ENCODE assay signal across 8 cellular contexts in genomic region chr14:105092124-105092911, GRCh38. TPM values are rescaled to one million over a fixed set of nuclear protein-coding genes. Genes with fewer than 3 reads are reported as not detected.
DNase-seq lines count a peak whose midpoint lies in the region; ATAC-seq and TF ChIP-seq lines count a peak whose summit lies in the region.

No MANE protein-coding gene starts in this region.

- H3K36me3 ChIP-seq in Caco-2 (ENCODE audit: control insufficient read depth, insufficient read depth, low read length): no peaks in the 10 kb centered on the region
- H3K36me3 ChIP-seq in muscle layer of duodenum (ENCODE audit: control insufficient read depth in 1 of 2, insufficient read depth in 2 of 2, low read length in 2 of 2): no peaks in the 10 kb centered on the region

- DNase-seq in Caco-2 (peak; percentile 41 to 60), NCI-H2227 treated with DMSO at 0.1 percent for 48 hours (lab: John Stamatoyannopoulos, UW) (peak; percentile 56), coronary artery (ENCODE audit: low spot score) (no peak), left lobe of liver (ENCODE audit: low spot score) (no peak), NCI-H1048 (lab: John Stamatoyannopoulos, UW) (no peak)

- intact Hi-C loops in Caco-2 (cut with micrococcal nuclease; ENCODE audit: unreplicated experiment): no loop called here

- H3K4me3 Mint-ChIP-seq in Caco-2 (ENCODE audit: unreplicated experiment): peak overlapping the region; percentile 93

- no peaks in the 10 kb centered on the region for H3K9me3 Mint-ChIP-seq in Caco-2 (ENCODE audit: unreplicated experiment)

- POLR2A ChIA-PET in Caco-2 (lab: Charles Lee): no interaction called here

- CTCF ChIA-PET in Caco-2 (lab: Charles Lee): interaction anchor here (0.6 to 1.1 kb wide), 3 partner anchors 48 to 77 kb away, joined by 3 read pairs; no protein-coding TSS in a partner anchor

- ATAC-seq in left lobe of liver (no peak), HG03025 (IDR thresholded peaks at IDR 0.05; ENCODE audit: low FRiP score, unreplicated experiment) (no peak), GM21723 (IDR thresholded peaks at IDR 0.05; ENCODE audit: unreplicated experiment) (no peak)

- peaks cover 35% of the 10 kb centered on the region for H3K36me3 Mint-ChIP-seq in Caco-2 (ENCODE audit: insufficient read depth, unreplicated experiment)

- H3K4me3 ChIP-seq in Caco-2 (ENCODE audit: low read depth, low read length) (peak overlapping the region; percentile 81), coronary artery (peak overlapping the region; percentile 85), muscle layer of duodenum (ENCODE audit: low read depth in 1 of 2, low read length in 2 of 2) (peak overlapping the region; percentile 21 to 53)

- H3K27me3 ChIP-seq in Caco-2 (replicated peaks; ENCODE audit: control insufficient read depth, insufficient read depth, low read length): no peaks in the 10 kb centered on the region
- peaks cover 6% of the 10 kb centered on the region for H3K27me3 ChIP-seq in muscle layer of duodenum (ENCODE audit: low read depth, low read length)

- H3K27me3 Mint-ChIP-seq in Caco-2 (ENCODE audit: insufficient read depth, unreplicated experiment): no peaks in the 10 kb centered on the region

- no peaks in the 10 kb centered on the region for H3K9me3 ChIP-seq in Caco-2
- no peaks in the 10 kb centered on the region for H3K9me3 ChIP-seq in muscle layer of duodenum (ENCODE audit: control insufficient read depth in 1 of 2, low read length in 2 of 2)

- peak overlapping the region; percentile 86 for H3K27ac Mint-ChIP-seq in Caco-2 (ENCODE audit: unreplicated experiment)

- TSS peak; percentile 34 for BruUV-seq in Caco-2 (replicated peaks; lab: Mats Ljungman, UMichigan)

- peaks cover 6% of the 10 kb centered on the region for H3K4me1 Mint-ChIP-seq in Caco-2 (ENCODE audit: low read depth, unreplicated experiment)

- TF ChIP-seq CTCF in Caco-2 (IDR thresholded peaks at IDR 0.05; ENCODE audit: insufficient read depth in 1 of 2, low read depth in 1 of 2, low read length in 1 of 2, severe bottlenecking in 1 of 2, unreplicated experiment in 1 of 2): no peak
- TF ChIP-seq CTCF in coronary artery (IDR thresholded peaks at IDR 0.05): no peak

- H3K27ac ChIP-seq in coronary artery: peak overlapping the region; percentile 77 to 89
- peak overlapping the region; percentile 67 for H3K27ac ChIP-seq in muscle layer of duodenum (ENCODE audit: low read length)

- H3K4me1 ChIP-seq in Caco-2: peaks cover 60% of the 10 kb centered on the region
- H3K4me1 ChIP-seq in muscle layer of duodenum (ENCODE audit: control insufficient read depth in 1 of 2, insufficient read depth in 2 of 2, low read length in 2 of 2): peaks cover 6 to 47% of the 10 kb centered on the region in 2 donors

RNA-seq across cellular contexts. Expression of gene GPR132, which starts 27.1 kb away (rescaled TPM):
- total RNA-seq in Caco-2 (2022) (0.19 TPM in 1 of 2 replicates, not detected in the other), left lobe of liver (0.40 TPM)

Comparison
In these comparisons a context has a peak if more than half of its experiments do, and no peak if none do; other contexts are left out.
1. DNase-seq: peak in Caco-2 (2 of 2) and NCI-H2227 treated with DMSO at 0.1 percent for 48 hours (single experiment); none in coronary artery (single experiment), left lobe of liver (single experiment) and NCI-H1048 (single experiment).
2. Peak in every context shown above with its lines, with median percentiles within 50 percentile points of each other: H3K4me3 ChIP-seq.